Comparison of ENCODE assay signal across 8 cellular contexts in the genomic region with DNA sequence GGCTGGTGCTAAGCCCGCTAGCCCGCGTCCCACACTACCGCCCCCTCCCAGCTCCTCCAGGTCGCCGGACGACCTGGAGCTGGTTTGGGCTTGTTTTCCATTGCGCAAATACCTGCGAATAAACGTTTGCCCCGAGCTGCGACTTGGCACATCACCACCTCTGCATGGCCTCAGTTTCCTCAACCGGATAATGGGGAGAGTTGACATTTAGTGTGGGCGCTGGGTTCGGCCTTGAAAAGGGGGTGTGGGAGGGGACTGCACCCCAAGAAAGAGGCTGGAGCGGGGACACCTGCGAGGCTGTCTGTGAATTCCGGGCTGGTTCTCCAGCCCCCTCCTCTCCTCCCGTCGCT. TPM values are rescaled to one million over a fixed set of nuclear protein-coding genes. Genes with fewer than 3 reads are reported as not detected.
DNase-seq lines count a peak whose midpoint lies in the region; ATAC-seq and TF ChIP-seq lines count a peak whose summit lies in the region.

No MANE protein-coding gene starts in this region.

- peak overlapping the region; percentile 90 for H3K4me3 Mint-ChIP-seq in activated CD4-positive, alpha-beta memory T cell treated with anti-CD3 and anti-CD28 coated beads for 36 hours

- peak overlapping the region; percentile 90 for H3K9ac ChIP-seq in skeletal muscle satellite cell (ENCODE audit: low read depth, low read length)

- ATAC-seq in heart left ventricle (no peak), Right ventricle myocardium superior (ENCODE audit: poor library complexity) (no peak), gastroesophageal sphincter (no peak), GM21723 (IDR thresholded peaks at IDR 0.05; ENCODE audit: unreplicated experiment) (no peak), left colon (no peak), HG03045 (IDR thresholded peaks at IDR 0.05; ENCODE audit: unreplicated experiment) (no peak)

- TF ChIP-seq CTCF in heart left ventricle (IDR thresholded peaks at IDR 0.05): no peak
- TF ChIP-seq CTCF in gastroesophageal sphincter (IDR thresholded peaks at IDR 0.05): no peak

- H3K4me2 ChIP-seq in skeletal muscle satellite cell (ENCODE audit: low read length): peak overlapping the region; percentile 98

- POLR2A ChIA-PET in activated CD4-positive, alpha-beta memory T cell treated with anti-CD3 and anti-CD28 coated beads for 36 hours (lab: Charles Lee): interaction anchor here (1.0 to 6.5 kb wide), 7 partner anchors 8 to 127 kb away, joined by 3 to 416 read pairs (median 11); partner anchors contain the start of genes JUND, LSM4 and SSBP4

- H3K27ac Mint-ChIP-seq in activated CD4-positive, alpha-beta memory T cell treated with anti-CD3 and anti-CD28 coated beads for 36 hours: peak overlapping the region; percentile 98

- peak overlapping the region; percentile 96 to 100 (median 99) for H3K27ac ChIP-seq in heart left ventricle
- H3K27ac ChIP-seq in gastroesophageal sphincter: peak overlapping the region; percentile 89 to 99 (median 99)

- TF ChIP-seq POLR2A in heart left ventricle (IDR thresholded peaks at IDR 0.05): no peak
- no peak for TF ChIP-seq POLR2A in gastroesophageal sphincter (IDR thresholded peaks at IDR 0.05)

- H3K4me1 ChIP-seq in heart left ventricle (peaks cover 0 to 43% (median 22%) of the 10 kb centered on the region in 12 donors), gastroesophageal sphincter (peaks cover 0 to 48% (median 20%) of the 10 kb centered on the region in 3 donors), skeletal muscle satellite cell (ENCODE audit: control insufficient read depth, insufficient read depth, low read length) (peaks cover 33% of the 10 kb centered on the region)

- no peaks in the 10 kb centered on the region for H3K27me3 Mint-ChIP-seq in activated CD4-positive, alpha-beta memory T cell treated with anti-CD3 and anti-CD28 coated beads for 36 hours

- intact Hi-C loops in heart left ventricle (cut with DNase I) (loop anchor here in 2 of 10 donors (1.0 kb wide), 4 partner anchors 10 to 31 kb away; partner anchors contain the start of genes JUND (in 1 of the 2) and LSM4 (in 1 of the 2)), Right ventricle myocardium superior (cut with DNase I) (no loop called here), left colon (cut with DNase I, micrococcal nuclease) (no loop called here)
- intact Hi-C loops in activated CD4-positive, alpha-beta memory T cell treated with anti-CD3 and anti-CD28 coated beads for 36 hours (cut with micrococcal nuclease): loop anchor here (10.0 kb wide), 1 partner anchor 198 kb away; the partner anchor contains the start of gene MAST3

- H3K36me3 ChIP-seq in heart left ventricle (no peaks in the 10 kb centered on the region), gastroesophageal sphincter (no peaks in the 10 kb centered on the region), skeletal muscle satellite cell (ENCODE audit: insufficient read depth, low read length) (no peaks in the 10 kb centered on the region)

- H3K36me3 Mint-ChIP-seq in activated CD4-positive, alpha-beta memory T cell treated with anti-CD3 and anti-CD28 coated beads for 36 hours: peaks cover 12% of the 10 kb centered on the region

- H3K4me1 Mint-ChIP-seq in activated CD4-positive, alpha-beta memory T cell treated with anti-CD3 and anti-CD28 coated beads for 36 hours (ENCODE audit: low read depth): peaks cover 69% of the 10 kb centered on the region

- no peak for TF ChIP-seq EP300 in gastroesophageal sphincter (IDR thresholded peaks at IDR 0.05)

- CTCF ChIA-PET in activated CD4-positive, alpha-beta memory T cell treated with anti-CD3 and anti-CD28 coated beads for 36 hours (lab: Charles Lee): interaction anchor here (1.0 to 7.9 kb wide), 6 partner anchors 11 to 294 kb away, joined by 3 to 151 read pairs (median 10); partner anchors contain the start of genes JUND and LSM4

- no peaks in the 10 kb centered on the region for H3K9me3 ChIP-seq in heart left ventricle
- no peaks in the 10 kb centered on the region for H3K9me3 ChIP-seq in gastroesophageal sphincter
- no peaks in the 10 kb centered on the region for H3K9me3 ChIP-seq in skeletal muscle satellite cell (replicated peaks; ENCODE audit: low read length)

- H3K4me3 ChIP-seq in heart left ventricle: peak overlapping the region; percentile 64 to 98 (median 77)
- peak overlapping the region; percentile 73 to 83 for H3K4me3 ChIP-seq in gastroesophageal sphincter
- H3K4me3 ChIP-seq in skeletal muscle satellite cell (ENCODE audit: low read length): peak overlapping the region; percentile 74

- H3K27me3 ChIP-seq in heart left ventricle (no peaks in the 10 kb centered on the region), gastroesophageal sphincter (no peaks in the 10 kb centered on the region), skeletal muscle satellite cell (ENCODE audit: control insufficient read depth, insufficient read depth, low read length) (no peaks in the 10 kb centered on the region)

- DNase-seq in heart left ventricle (no peak), Right ventricle myocardium superior (no peak), left colon (no peak)
- peak; percentile 64 for DNase-seq in activated CD4-positive, alpha-beta memory T cell treated with anti-CD3 and anti-CD28 coated beads for 36 hours

- peaks cover 2% of the 10 kb centered on the region for H3K9me3 Mint-ChIP-seq in activated CD4-positive, alpha-beta memory T cell treated with anti-CD3 and anti-CD28 coated beads for 36 hours

- 0 to 1% (median 0%) methylated on average over 16 to 20 of the region's 20 CpGs for WGBS in heart left ventricle, 4 donors
- 0% methylated on average over 6 to 7 of the region's 20 CpGs for WGBS in gastroesophageal sphincter (ENCODE audit: low coverage in 1 of 2), 2 donors

RNA-seq across cellular contexts. Expression of gene JUND, which starts 11.0 kb away (rescaled TPM):
- total RNA-seq in heart left ventricle: 100 to 1,000 TPM in 7 of 9 donors, 10 to 100 TPM in 2; 80.2 to 352 (median 137) TPM
- polyA plus RNA-seq in heart left ventricle: 100 to 1,000 TPM; 114 to 236 TPM
- 107 TPM for total RNA-seq in Right ventricle myocardium superior
- 100 to 1,000 TPM; 232 to 236 TPM for total RNA-seq in activated CD4-positive, alpha-beta memory T cell treated with anti-CD3 and anti-CD28 coated beads for 36 hours
- 100 to 1,000 TPM; 241 to 573 (median 297) TPM for total RNA-seq in gastroesophageal sphincter
- 41.8 and 46.7 TPM in 2 replicates for total RNA-seq in skeletal muscle satellite cell (2012; rRNA removed)
- total RNA-seq in left colon: 100 to 1,000 TPM; 361 to 374 TPM

RNA-seq across cellular contexts. Expression of gene IQCN, which starts 18.2 kb away (rescaled TPM):
- total RNA-seq in heart left ventricle: 1 to 10 TPM in 4 of 9 donors, under 1 TPM in 5; 0.24 to 2.4 (median 0.75) TPM
- polyA plus RNA-seq in heart left ventricle: 1 to 10 TPM in 1 of 2 donors, under 1 TPM in 1; 0.28 to 2.8 TPM
- total RNA-seq in Right ventricle myocardium superior: 0.35 TPM
- total RNA-seq in activated CD4-positive, alpha-beta memory T cell treated with anti-CD3 and anti-CD28 coated beads for 36 hours: under 1 TPM; 0.36 to 0.39 TPM
- total RNA-seq in gastroesophageal sphincter: 1 to 10 TPM in 2 of 4 donors, under 1 TPM in 2; 0.27 to 4.4 (median 1.3) TPM
- 0.22 and 0.25 TPM in 2 replicates for total RNA-seq in skeletal muscle satellite cell (2012; rRNA removed)
- 1 to 10 TPM; 4.3 to 6.1 TPM for total RNA-seq in left colon

RNA-seq across cellular contexts. Expression of gene LSM4, which starts 30.4 kb away (rescaled TPM):
- total RNA-seq in heart left ventricle (100 to 1,000 TPM in 5 of 9 donors, 10 to 100 TPM in 4; 65.8 to 167 (median 101) TPM), Right ventricle myocardium superior (103 TPM), gastroesophageal sphincter (100 to 1,000 TPM in 1 of 4 donors, 10 to 100 TPM in 3; 81.2 to 116 (median 94.5) TPM), left colon (100 to 1,000 TPM; 106 to 148 TPM)
- polyA plus RNA-seq in heart left ventricle: 100 to 1,000 TPM; 127 to 171 TPM
- total RNA-seq in activated CD4-positive, alpha-beta memory T cell treated with anti-CD3 and anti-CD28 coated beads for 36 hours: 100 to 1,000 TPM; 356 to 361 TPM
- 146 and 166 TPM in 2 replicates for total RNA-seq in skeletal muscle satellite cell (2012; rRNA removed)

RNA-seq across cellular contexts. Expression of gene PGPEP1, which starts 48.0 kb away (rescaled TPM):
- total RNA-seq in heart left ventricle: 10 to 100 TPM; 22.5 to 58.6 (median 44.6) TPM
- polyA plus RNA-seq in heart left ventricle: 10 to 100 TPM; 26.7 to 31.8 TPM
- 33.6 TPM for total RNA-seq in Right ventricle myocardium superior
- total RNA-seq in activated CD4-positive, alpha-beta memory T cell treated with anti-CD3 and anti-CD28 coated beads for 36 hours: 10 to 100 TPM; 29.0 to 30.8 TPM
- 10 to 100 TPM; 15.0 to 38.2 (median 23.1) TPM for total RNA-seq in gastroesophageal sphincter
- 8.7 and 13.7 TPM in 2 replicates for total RNA-seq in skeletal muscle satellite cell (2012; rRNA removed)
- total RNA-seq in left colon: 100 to 1,000 TPM; 105 to 109 TPM
